In genomic region chr3:48634661-48635221, GRCh38 we compare ENCODE assay signal across 8 cellular contexts. TPM values are rescaled to one million over a fixed set of nuclear protein-coding genes. Genes with fewer than 3 reads are reported as not detected.
DNase-seq lines count a peak whose midpoint lies in the region; TF ChIP-seq lines count a peak whose summit lies in the region.

No MANE protein-coding gene starts in this region.

- no peaks in the 10 kb centered on the region for H3K27me3 ChIP-seq in muscle layer of colon (ENCODE audit: control insufficient read depth in 1 of 2, insufficient read depth in 2 of 2, low read length in 2 of 2)
- no peaks in the 10 kb centered on the region for H3K27me3 ChIP-seq in stomach

- WGBS in stomach, 5 donors: 2 to 10% (median 2%) methylated on average over 9 to 30 of the region's 30 CpGs

- intact Hi-C loops in stomach (cut with DNase I; ENCODE audit: low total_unique reads): no loop called here

- TF ChIP-seq EP300 in stomach (IDR thresholded peaks at IDR 0.05): no peak

- peak overlapping the region; percentile 97 for H3K9ac ChIP-seq in ES-I3 (ENCODE audit: low read depth, low read length)
- peak overlapping the region; percentile 27 for H3K9ac ChIP-seq in muscle layer of colon (ENCODE audit: low read length)

- H3K4me3 ChIP-seq in HFF-Myc (replicated peaks; ENCODE audit: low read depth, low read length) (peak overlapping the region; percentile 91), muscle layer of colon (ENCODE audit: low read depth in 1 of 2, low read length in 2 of 2) (peak overlapping the region; percentile 84 to 96), stomach (peak overlapping the region; percentile 79 to 98 (median 94))

- H3K9me3 ChIP-seq in ES-I3 (ENCODE audit: control insufficient read depth, insufficient read depth, low read length) (no peaks in the 10 kb centered on the region), muscle layer of colon (ENCODE audit: low read length) (no peaks in the 10 kb centered on the region), stomach (no peaks in the 10 kb centered on the region)

- peak; percentile 29 for DNase-seq in HFF-Myc (ENCODE audit: extremely low read depth, low read depth)
- DNase-seq in NCI-H226: peak; percentile 32
- peak; percentile 67 for DNase-seq in activated CD8-positive, alpha-beta memory T cell treated with anti-CD3 and anti-CD28 coated beads, Interleukin-2, amount 50 U/mL, for 4 hours
- peak; percentile 61 to 64 for DNase-seq in erythroblast (lab: John Stamatoyannopoulos, UW)
- peak; percentile 69 for DNase-seq in stomach
- no peak for DNase-seq in NCI-H2107 (lab: John Stamatoyannopoulos, UW)

- H3K36me3 ChIP-seq in ES-I3 (ENCODE audit: insufficient read depth, low read length) (peaks cover 8% of the 10 kb centered on the region), muscle layer of colon (ENCODE audit: insufficient read depth, low read length) (peaks cover 25% of the 10 kb centered on the region), stomach (peaks cover 14 to 37% (median 37%) of the 10 kb centered on the region in 4 donors)

- TF ChIP-seq CTCF in HFF-Myc (IDR thresholded peaks at IDR 0.05; ENCODE audit: low read depth, low read length, missing control alignments): no peak
- TF ChIP-seq CTCF in stomach (IDR thresholded peaks at IDR 0.05): no peak

- TF ChIP-seq POLR2A in erythroblast (IDR thresholded peaks at IDR 0.05; ENCODE audit: low read length): no peak
- TF ChIP-seq POLR2A in stomach (IDR thresholded peaks at IDR 0.05): no peak

- H3K4me1 ChIP-seq in ES-I3 (ENCODE audit: insufficient read depth, low read length) (peaks cover 17% of the 10 kb centered on the region), muscle layer of colon (ENCODE audit: insufficient read depth, low read length) (peaks cover 18% of the 10 kb centered on the region), stomach (peaks cover 22 to 35% (median 26%) of the 10 kb centered on the region in 4 donors)

- H3K27ac ChIP-seq in muscle layer of colon (ENCODE audit: low read depth, low read length) (peak overlapping the region; percentile 74), stomach (peak overlapping the region; percentile 79 to 91 (median 87))

RNA-seq across cellular contexts. Expression of gene SLC26A6, which starts 0.5 kb away (rescaled TPM):
- total RNA-seq in stomach: 100 to 1,000 TPM in 3 of 5 donors, 10 to 100 TPM in 2; 23.9 to 279 (median 137) TPM
- 10 to 100 TPM; 14.8 to 67.7 (median 31.4) TPM for polyA plus RNA-seq in stomach

RNA-seq across cellular contexts. Expression of gene TMEM89, which starts 13.2 kb away (rescaled TPM):
- total RNA-seq in stomach: not detected
- under 1 TPM in 1 of 3 donors, not detected in 2; 0.62 TPM for polyA plus RNA-seq in stomach

RNA-seq across cellular contexts. Expression of gene UQCRC1, which starts 25.3 kb away (rescaled TPM):
- 100 to 1,000 TPM; 178 to 568 (median 259) TPM for total RNA-seq in stomach
- 100 to 1,000 TPM; 218 to 347 (median 295) TPM for polyA plus RNA-seq in stomach

RNA-seq across cellular contexts. Expression of gene CELSR3, which starts 27.9 kb away (rescaled TPM):
- total RNA-seq in stomach: 1 to 10 TPM in 4 of 5 donors, not detected in 1; 1.5 to 2.3 (median 1.9) TPM
- polyA plus RNA-seq in stomach: under 1 TPM; 0.15 to 1.00 (median 0.53) TPM

RNA-seq across cellular contexts. Expression of gene COL7A1, which starts 39.6 kb away (rescaled TPM):
- total RNA-seq in stomach: 10 to 100 TPM in 2 of 5 donors, 1 to 10 TPM in 3; 1.8 to 75.3 (median 7.6) TPM
- 100 to 1,000 TPM in 1 of 3 donors, 1 to 10 TPM in 2; 6.3 to 123 (median 7.7) TPM for polyA plus RNA-seq in stomach
